12 cellular contexts compared by ENCODE assay signal in the genomic region with DNA sequence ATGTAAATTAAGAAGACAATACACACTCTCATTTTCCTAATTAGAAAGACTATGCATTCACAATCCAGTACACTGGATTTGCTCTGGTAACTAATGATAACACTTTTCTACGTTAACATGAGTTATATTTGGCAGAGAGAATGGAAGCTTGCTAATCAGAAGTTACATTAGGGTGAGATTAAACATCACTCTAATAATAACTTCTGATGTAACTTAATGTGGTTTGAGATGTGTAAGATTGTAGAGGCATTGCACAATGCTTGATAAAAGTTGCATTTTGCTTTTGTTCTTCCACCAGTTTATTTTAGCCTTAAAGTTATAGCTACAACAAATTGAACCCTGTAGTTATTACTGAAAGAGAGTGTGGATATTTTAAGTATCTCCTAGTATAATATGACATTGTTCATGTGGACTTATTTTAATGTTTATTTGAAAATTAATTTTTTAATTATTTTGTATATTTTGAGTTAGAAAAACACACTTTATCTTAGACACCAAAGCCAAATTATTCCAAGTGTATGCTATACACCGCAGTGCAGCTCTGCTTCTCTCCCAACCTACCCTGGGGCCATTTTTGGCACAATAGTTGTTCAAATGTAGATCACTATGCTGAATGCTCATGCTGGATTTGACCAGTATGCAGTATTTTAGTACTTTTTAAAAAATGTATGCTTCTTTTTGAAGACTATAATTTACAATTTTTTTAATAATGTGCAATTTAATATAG.
DNase-seq lines count a peak whose midpoint lies in the region; ATAC-seq and TF ChIP-seq lines count a peak whose summit lies in the region.
"Had no signal": no experiment of that assay in that cellular context is flagged by ENCODE, and none has a peak within 500 bp of the region (broad histone marks: within the 10 kb centered on the region; RNA-seq: fewer than 3 reads in every experiment).

No MANE protein-coding gene starts in this region.

- no peaks in the 10 kb centered on the region for H3K27me3 ChIP-seq in gastroesophageal sphincter

- H3K9me3 ChIP-seq in gastroesophageal sphincter: no peaks in the 10 kb centered on the region

- ATAC-seq in gastroesophageal sphincter: no peak
- ATAC-seq in HG02885 (IDR thresholded peaks at IDR 0.05; ENCODE audit: poor library complexity, unreplicated experiment): no peak
- ATAC-seq: activated naive CD4-positive, alpha-beta T cell treated with anti-CD3 and anti-CD28 coated beads, Interleukin-2, amount 50 U/mL, for 72 hours had no signal

- DNase-seq in EL: peak; percentile 66
- DNase-seq in RPMI7951 (ENCODE audit: low read depth): peak; percentile 29
- peak; percentile 83 for DNase-seq in fibroblast of mammary gland (ENCODE audit: low read depth)
- peak; percentile 62 for DNase-seq in non-pigmented ciliary epithelial cell (ENCODE audit: low read depth)
- DNase-seq in activated effector memory CD4-positive, alpha-beta T cell treated with anti-CD3 and anti-CD28 coated beads, Interleukin-2, amount 50 U/mL, for 16 hours: no peak
- DNase-seq in NCI-H2227 treated with DMSO at 0.1 percent for 48 hours (lab: John Stamatoyannopoulos, UW): no peak
- DNase-seq: activated CD4-positive, alpha-beta T cell treated with anti-CD3 and anti-CD28 coated beads, Interleukin-2, amount 50 U/mL, for 48 hours; DMS153; mesendoderm had no signal

- no peak overlapping the region for H3K27ac ChIP-seq in gastroesophageal sphincter

- H3K36me3 ChIP-seq in gastroesophageal sphincter: no peaks in the 10 kb centered on the region

- peaks cover 0 to 23% (median 0%) of the 10 kb centered on the region in 3 donors for H3K4me1 ChIP-seq in gastroesophageal sphincter

- no peak for TF ChIP-seq POLR2A in gastroesophageal sphincter (IDR thresholded peaks at IDR 0.05)

- 42 to 58% methylated on average over 2 of the region's 2 CpGs for WGBS in gastroesophageal sphincter (ENCODE audit: low coverage in 1 of 2), 2 donors

- no peak for TF ChIP-seq CTCF in fibroblast of mammary gland (conservative IDR thresholded peaks at IDR 0.05; ENCODE audit: control insufficient read depth, insufficient read depth, low read depth, low read length)
- TF ChIP-seq CTCF in gastroesophageal sphincter (IDR thresholded peaks at IDR 0.05): no peak

- H3K4me3 ChIP-seq in fibroblast of mammary gland (ENCODE audit: control insufficient read depth, low read depth, low read length) (no peak overlapping the region), gastroesophageal sphincter (no peak overlapping the region)

- TF ChIP-seq EP300 in gastroesophageal sphincter (IDR thresholded peaks at IDR 0.05): no peak

Comparison
In these comparisons a context has a peak if more than half of its experiments do, and no peak if none do; other contexts are left out.
1. DNase-seq: peak in EL (single experiment), RPMI7951 (single experiment), fibroblast of mammary gland (single experiment) and non-pigmented ciliary epithelial cell (single experiment); none in activated effector memory CD4-positive, alpha-beta T cell treated with anti-CD3 and anti-CD28 coated beads, Interleukin-2, amount 50 U/mL, for 16 hours (single experiment) and NCI-H2227 treated with DMSO at 0.1 percent for 48 hours (single experiment).